9 cellular contexts compared by ENCODE assay signal in the genomic region with DNA sequence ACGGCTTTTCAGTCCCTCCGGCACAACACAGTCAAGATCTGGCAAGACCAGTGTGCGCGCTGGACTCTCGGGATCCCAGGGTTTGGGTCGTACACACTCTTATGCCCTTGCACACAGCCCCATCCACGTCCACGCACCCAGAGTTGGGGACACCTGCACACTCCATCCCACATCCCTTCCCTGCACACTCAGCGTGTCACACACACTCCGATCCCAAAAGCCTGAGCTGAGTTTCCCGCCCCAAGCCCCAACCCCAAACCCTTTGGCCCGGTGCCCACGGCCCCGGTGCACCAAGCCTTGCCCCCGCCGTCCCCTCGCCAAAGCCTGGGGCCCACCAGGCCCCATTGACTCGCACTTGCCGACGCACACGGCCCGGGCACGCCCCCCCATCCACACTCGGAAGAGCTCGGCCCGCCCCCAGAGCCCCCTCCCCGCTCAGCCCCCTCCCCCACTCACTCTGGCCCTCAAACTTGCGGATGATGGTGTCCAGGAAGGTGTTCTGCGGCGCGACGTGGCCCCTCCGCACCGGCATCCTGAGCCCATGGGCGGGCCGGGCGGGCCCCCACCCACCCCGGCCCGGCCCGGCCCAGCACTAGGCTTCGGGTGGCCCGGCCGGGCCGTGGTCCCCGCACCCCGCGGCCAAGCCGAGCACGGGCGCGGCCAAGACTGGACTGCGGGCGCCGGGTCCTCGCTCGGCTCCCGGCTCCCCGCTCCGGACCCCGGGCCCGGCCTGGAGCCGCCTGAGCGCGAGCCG. TPM values are rescaled to one million over a fixed set of nuclear protein-coding genes. Genes with fewer than 3 reads are reported as not detected.
DNase-seq lines count a peak whose midpoint lies in the region; ATAC-seq and TF ChIP-seq lines count a peak whose summit lies in the region.
"Had no signal": no experiment of that assay in that cellular context is flagged by ENCODE, and none has a peak within 500 bp of the region (broad histone marks: within the 10 kb centered on the region; RNA-seq: fewer than 3 reads in every experiment).

No MANE protein-coding gene starts in this region.

- POLR2A ChIA-PET in Panc1 (lab: Charles Lee), result no interaction called here

- intact Hi-C loops in Panc1 (cut with micrococcal nuclease; ENCODE audit: unreplicated experiment) (no loop called here), left ventricle myocardium superior (cut with micrococcal nuclease) (no loop called here), stomach (cut with DNase I; ENCODE audit: low total_unique reads) (no loop called here), left colon (cut with DNase I, micrococcal nuclease) (no loop called here)

- no peaks in the 10 kb centered on the region for H3K27me3 ChIP-seq in Panc1 (ENCODE audit: control insufficient read depth, insufficient read depth, low read length)
- peaks cover 0 to 88% (median 67%) of the 10 kb centered on the region in 3 donors for H3K27me3 ChIP-seq in stomach

- 4 to 20% (median 8%) methylated on average over 16 to 65 of the region's 65 CpGs for WGBS in stomach, 5 donors

- no TSS peak for BruUV-seq in Panc1 (replicated peaks; lab: Mats Ljungman, UMichigan)

- H3K4me3 ChIP-seq in Panc1 (ENCODE audit: low read depth in 2 of 2, low read length in 2 of 2) (peak overlapping the region in 1 of 2 experiments; percentile 31; a peak in 2 of 4 replicates), stomach (peak overlapping the region; percentile 48 to 56 (median 50))

- H3K9me3 Mint-ChIP-seq in T-helper 2 cell treated with Interferon-gamma antibody and Interleukin-4, amounts not matched to agents 5 μg/mL and 100 μg/mL, for 36 hours, result no peaks in the 10 kb centered on the region

- H3K27ac Mint-ChIP-seq in T-helper 2 cell treated with Interferon-gamma antibody and Interleukin-4, amounts not matched to agents 5 μg/mL and 100 μg/mL, for 36 hours, result peak overlapping the region; percentile 67

- no peaks in the 10 kb centered on the region for H3K9me3 ChIP-seq in Panc1 (ENCODE audit: control insufficient read depth, insufficient read depth, low read depth, low read length)
- H3K9me3 ChIP-seq in stomach, result no peaks in the 10 kb centered on the region

- peaks cover 20% of the 10 kb centered on the region for H3K4me1 ChIP-seq in Panc1 (ENCODE audit: control insufficient read depth, insufficient read depth, low read length)
- H3K4me1 ChIP-seq in stomach, result peaks cover 45 to 73% (median 62%) of the 10 kb centered on the region in 4 donors

- TF ChIP-seq CTCF in Panc1 (IDR thresholded peaks at IDR 0.05) (no peak), stomach (IDR thresholded peaks at IDR 0.05) (no peak)

- TF ChIP-seq EP300 in stomach (IDR thresholded peaks at IDR 0.05), result no peak

- ATAC-seq in Panc1 (0 out of 2 replicates have a peak, but pooled peaks have one; percentile 2), left ventricle myocardium superior (peak; percentile 7), left colon (no peak)

- DNase-seq in T-helper 2 cell treated with Interferon-gamma antibody and Interleukin-4, amounts not matched to agents 5 μg/mL and 100 μg/mL, for 36 hours (ENCODE audit: low spot score), result no peak
- no peak for DNase-seq in T-helper 2 cell
- DNase-seq in Panc1 (ENCODE audit: low read depth, low spot score), result no peak
- DNase-seq in left ventricle myocardium superior, result peak; percentile 72
- no peak for DNase-seq in stomach
- no peak for DNase-seq in left colon
- no peak for DNase-seq in SKM-1 (lab: John Stamatoyannopoulos, UW; ENCODE audit: unreplicated experiment)
- DNase-seq in germinal center (ENCODE audit: low spot score), result no peak

- no peaks in the 10 kb centered on the region for H3K36me3 Mint-ChIP-seq in T-helper 2 cell treated with Interferon-gamma antibody and Interleukin-4, amounts not matched to agents 5 μg/mL and 100 μg/mL, for 36 hours (ENCODE audit: low read depth)

- CTCF ChIA-PET in Panc1 (lab: Charles Lee), result no interaction called here

- no peak for TF ChIP-seq POLR2A in stomach (IDR thresholded peaks at IDR 0.05)

- H3K4me3 Mint-ChIP-seq in T-helper 2 cell treated with Interferon-gamma antibody and Interleukin-4, amounts not matched to agents 5 μg/mL and 100 μg/mL, for 36 hours, result peak overlapping the region; percentile 69

- H3K36me3 ChIP-seq in Panc1 (ENCODE audit: control insufficient read depth, insufficient read depth, low read length) (no peaks in the 10 kb centered on the region; the same call in 1 of the 2 replicates), stomach (no peaks in the 10 kb centered on the region)

- peaks cover 18% of the 10 kb centered on the region for H3K4me1 Mint-ChIP-seq in T-helper 2 cell treated with Interferon-gamma antibody and Interleukin-4, amounts not matched to agents 5 μg/mL and 100 μg/mL, for 36 hours (ENCODE audit: low read depth)

- H3K27me3 Mint-ChIP-seq in T-helper 2 cell treated with Interferon-gamma antibody and Interleukin-4, amounts not matched to agents 5 μg/mL and 100 μg/mL, for 36 hours (ENCODE audit: low read depth), result peaks cover 61% of the 10 kb centered on the region

- H3K27ac ChIP-seq in Panc1 (ENCODE audit: low read length) (no peak overlapping the region), stomach (peak overlapping the region; percentile 18 to 87 (median 68))

- in situ Hi-C loops in Panc1 (cut with HindIII; ENCODE audit: low pct_unique_long_range_greater_than_20kb, low sequenced_read_pairs), result no loop called here

RNA-seq across cellular contexts. Expression of a gene that starts 0.6 kb away (rescaled TPM):
- total RNA-seq in Panc1 (2021; ENCODE audit: unreplicated experiment) (1.8 TPM), left ventricle myocardium superior (107 TPM), stomach (10 to 100 TPM in 2 of 5 donors, 1 to 10 TPM in 3; 4.5 to 77.7 (median 8.8) TPM), left colon (10 to 100 TPM in 1 of 2 donors, under 1 TPM in 1; 0.92 to 10.4 TPM)
- polyA plus RNA-seq in Panc1 (2012; ENCODE audit: insufficient read length), result 3.1 TPM
- polyA plus RNA-seq in stomach, result 10 to 100 TPM in 1 of 3 donors, 1 to 10 TPM in 2; 4.0 to 13.4 (median 4.2) TPM

RNA-seq across cellular contexts. Expression of a gene that starts 13.3 kb away (rescaled TPM):
- total RNA-seq in Panc1 (2021; ENCODE audit: unreplicated experiment), result 3.1 TPM
- polyA plus RNA-seq in Panc1 (2012; ENCODE audit: insufficient read length), result 7.4 TPM
- 10.9 TPM for total RNA-seq in left ventricle myocardium superior
- 10 to 100 TPM in 3 of 5 donors, 1 to 10 TPM in 2; 6.2 to 45.1 (median 27.7) TPM for total RNA-seq in stomach
- polyA plus RNA-seq in stomach, result 1 to 10 TPM; 2.5 to 5.3 (median 4.4) TPM
- total RNA-seq in left colon, result 1 to 10 TPM; 2.7 to 5.4 TPM

RNA-seq across cellular contexts. Expression of a gene that starts 46.7 kb away (rescaled TPM):
- total RNA-seq in Panc1 (2021; ENCODE audit: unreplicated experiment) (0.98 TPM), left ventricle myocardium superior (not detected), stomach (10 to 100 TPM in 1 of 5 donors, under 1 TPM in 1, not detected in 3; 0.55 to 33.0 TPM), left colon (under 1 TPM in 1 of 2 donors, not detected in 1; 0.22 TPM)
- 1.6 TPM for polyA plus RNA-seq in Panc1 (2012; ENCODE audit: insufficient read length)
- polyA plus RNA-seq in stomach, result 10 to 100 TPM in 1 of 3 donors, under 1 TPM in 1, not detected in 1; 0.31 to 17.1 TPM
- total RNA-seq: skeletal muscle tissue had no signal

RNA-seq across cellular contexts. Expression of a gene that starts 50.7 kb away (rescaled TPM):
- total RNA-seq in Panc1 (2021; ENCODE audit: unreplicated experiment) (49.8 TPM), left ventricle myocardium superior (29.7 TPM), stomach (10 to 100 TPM; 14.1 to 57.2 (median 33.9) TPM), left colon (10 to 100 TPM; 25.3 to 40.0 TPM)
- polyA plus RNA-seq in Panc1 (2012; ENCODE audit: insufficient read length), result 52.3 TPM
- 10 to 100 TPM in 1 of 3 donors, 1 to 10 TPM in 2; 9.5 to 19.1 (median 10.0) TPM for polyA plus RNA-seq in stomach
